18 cellular contexts compared by ENCODE assay signal in genomic region chr17:68006797-68007196, GRCh38. TPM values are rescaled to one million over a fixed set of nuclear protein-coding genes. Genes with fewer than 3 reads are reported as not detected.
DNase-seq lines count a peak whose midpoint lies in the region; ATAC-seq and TF ChIP-seq lines count a peak whose summit lies in the region.
"Had no signal": no experiment of that assay in that cellular context is flagged by ENCODE, and none has a peak within 500 bp of the region (broad histone marks: within the 10 kb centered on the region; RNA-seq: fewer than 3 reads in every experiment).

No MANE protein-coding gene starts in this region.

- H3K9me3 ChIP-seq in aorta (ENCODE audit: control insufficient read depth, low read length): no peaks in the 10 kb centered on the region

- no peak overlapping the region for H3K27ac ChIP-seq in aorta (ENCODE audit: low read depth in 1 of 2, low read length in 2 of 2)
- H3K27ac ChIP-seq: 22Rv1, KMS-11 had no signal

- TF ChIP-seq POLR2A in GM18505 (IDR thresholded peaks at IDR 0.05; ENCODE audit: borderline replicate concordance, extremely low read depth, insufficient read depth, insufficient read length): no peak

- H3K27me3 ChIP-seq in aorta (ENCODE audit: control insufficient read depth in 1 of 2, insufficient read depth in 2 of 2, low read length in 1 of 2): no peaks in the 10 kb centered on the region

- intact Hi-C loops in Right ventricle myocardium inferior (cut with DNase I): no loop called here
- intact Hi-C loops in cardiac septum (cut with DNase I): no loop called here
- intact Hi-C loops in Right ventricle myocardium superior (cut with DNase I): no loop called here
- intact Hi-C loops in aorta (cut with DNase I): no loop called here

- DNase-seq in Right ventricle myocardium inferior (ENCODE audit: missing footprints): peak; percentile 74
- DNase-seq in cardiac septum (ENCODE audit: low spot score): no peak
- peak; percentile 75 for DNase-seq in Right ventricle myocardium superior
- DNase-seq in left lobe of liver (ENCODE audit: low spot score): no peak
- DNase-seq in aorta: no peak
- DNase-seq in hippocampal formation (lab: John Stamatoyannopoulos, UW): no peak
- no peak for DNase-seq in NCI-H748 treated with DMSO at 0.1 percent for 48 hours (lab: John Stamatoyannopoulos, UW)
- DNase-seq: DMS79 treated with DMSO at 0.1 percent for 48 hours, NCI-H1048, NCI-H1436, NCI-H2029 treated with DMSO at 0.1 percent for 48 hours, NCI-H2171, NCI-H446 treated with DMSO at 0.1 percent for 48 hours, NCI-H69 had no signal

- ATAC-seq in Right ventricle myocardium inferior (peak; percentile 95), Right ventricle myocardium superior (ENCODE audit: poor library complexity) (peak; percentile 94), left lobe of liver (peak; percentile 29), aorta (ENCODE audit: low FRiP score) (peak; percentile 84), GM18505 (IDR thresholded peaks at IDR 0.05; ENCODE audit: unreplicated experiment) (no peak)
- ATAC-seq: Panc1 had no signal

- 5 to 18% methylated on average over 6 of the region's 6 CpGs for WGBS in aorta, 2 donors

- H3K4me1 ChIP-seq in aorta (ENCODE audit: control insufficient read depth in 1 of 2, insufficient read depth in 2 of 2, low read length in 2 of 2): no peaks in the 10 kb centered on the region

- H3K36me3 ChIP-seq in aorta (ENCODE audit: control insufficient read depth in 1 of 2, insufficient read depth in 2 of 2, low read length in 1 of 2): no peaks in the 10 kb centered on the region

- H3K4me3 ChIP-seq in aorta (ENCODE audit: low read length in 2 of 2): no peak overlapping the region

RNA-seq across cellular contexts. Expression of gene C17orf58, which starts 10.5 kb away (rescaled TPM):
- total RNA-seq in Right ventricle myocardium inferior (8.3 TPM), cardiac septum (3.4 TPM), Right ventricle myocardium superior (7.9 TPM), left lobe of liver (6.9 TPM), aorta (10 to 100 TPM in 1 of 2 donors, 1 to 10 TPM in 1; 5.2 to 15.8 TPM)
- polyA plus RNA-seq in aorta: 10 to 100 TPM in 1 of 2 donors, 1 to 10 TPM in 1; 9.1 to 20.5 TPM

RNA-seq across cellular contexts. Expression of gene KPNA2, which starts 28.7 kb away (rescaled TPM):
- total RNA-seq in Right ventricle myocardium inferior: 20.8 TPM
- 20.7 TPM for total RNA-seq in cardiac septum
- total RNA-seq in Right ventricle myocardium superior: 19.7 TPM
- total RNA-seq in left lobe of liver: 9.6 TPM
- 10 to 100 TPM; 19.6 to 20.9 TPM for total RNA-seq in aorta
- 10 to 100 TPM in 1 of 2 donors, 1 to 10 TPM in 1; 5.8 to 11.1 TPM for polyA plus RNA-seq in aorta

Comparison
In these comparisons a context has a peak if more than half of its experiments do, and no peak if none do; other contexts are left out.
1. DNase-seq: peak in Right ventricle myocardium inferior (single experiment) and Right ventricle myocardium superior (single experiment); none in cardiac septum (single experiment), left lobe of liver (single experiment), aorta (0 of 2), hippocampal formation (0 of 2) and NCI-H748 treated with DMSO at 0.1 percent for 48 hours (single experiment).